Comparison of ENCODE assay signal across 29 cellular contexts in genomic region chr1:13663969-13664368, GRCh38. TPM values are rescaled to one million over a fixed set of nuclear protein-coding genes. Genes with fewer than 3 reads are reported as not detected.
DNase-seq lines count a peak whose midpoint lies in the region; ATAC-seq and TF ChIP-seq lines count a peak whose summit lies in the region.
"Had no signal": no experiment of that assay in that cellular context is flagged by ENCODE, and none has a peak within 500 bp of the region (broad histone marks: within the 10 kb centered on the region; RNA-seq: fewer than 3 reads in every experiment).

No MANE protein-coding gene starts in this region.

- TF ChIP-seq POLR2A in IMR-90 (IDR thresholded peaks at IDR 0.05; ENCODE audit: low read depth, low read length) = no peak

- no peak for TF ChIP-seq CTCF in IMR-90 (conservative IDR thresholded peaks at IDR 0.05; ENCODE audit: low read depth, low read length)
- peak; percentile 40; the same call in 1 of the 2 replicates for TF ChIP-seq CTCF in OCI-LY1 (IDR thresholded peaks at IDR 0.05; ENCODE audit: low read length)
- TF ChIP-seq CTCF in chondrocyte (IDR thresholded peaks at IDR 0.05) = peak; percentile 15

- H2AK9ac ChIP-seq in IMR-90 (replicated peaks; ENCODE audit: low read depth, low read length, poor library complexity) = no peak overlapping the region

- no peak overlapping the region for H2AFZ ChIP-seq in IMR-90 (replicated peaks; ENCODE audit: low read length, poor library complexity)
- no peak overlapping the region for H2AFZ ChIP-seq in OCI-LY1 (ENCODE audit: low read length)
- H2AFZ ChIP-seq: GM23338 had no signal

- no peaks in the 10 kb centered on the region for H3K79me1 ChIP-seq in IMR-90 (ENCODE audit: low read depth in 1 of 2, low read length in 2 of 2)

- H3K9me2 ChIP-seq in OCI-LY1 (ENCODE audit: low read depth, low read length) = no peaks in the 10 kb centered on the region

- no peak overlapping the region for H3K56ac ChIP-seq in IMR-90 (ENCODE audit: extremely low read depth, insufficient read depth, low read length)

- H2BK20ac ChIP-seq in IMR-90 (ENCODE audit: low read depth, low read length) = no peak overlapping the region

- H3K4me3 ChIP-seq in IMR-90 (ENCODE audit: insufficient read depth, low read depth, low read length) = no peak overlapping the region
- H3K4me3 ChIP-seq in OCI-LY1 (ENCODE audit: low read depth, low read length, poor library complexity, severe bottlenecking) = no peak overlapping the region
- H3K4me3 ChIP-seq: GM23338, lower lobe of right lung, mucosa of descending colon, ovary, spleen, testis had no signal

- peaks cover 6% of the 10 kb centered on the region for H3K4me1 Mint-ChIP-seq in chondrocyte (ENCODE audit: low read depth)
- H3K4me1 Mint-ChIP-seq in stimulated activated memory B cell treated with anti-CD40 and anti-IgM and Interleukin-4, amounts not matched to agents 10 μg/mL and 1 μg/mL and 100 μg/mL, for 72 hours = peaks cover 38% of the 10 kb centered on the region
- peaks cover 6% of the 10 kb centered on the region for H3K4me1 Mint-ChIP-seq in activated T-helper 1 cell treated with anti-CD3 and anti-CD28 coated beads, Interleukin-12 subunit alpha, Interleukin-12 subunit beta, Interleukin-2, Interleukin-4 antibody, amounts not matched to agents 30 ng/mL and 10 ng/mL and 1 ng/mL, durations not matched to agents 14 hours and 24 hours and 36 hours (ENCODE audit: low read depth)
- H3K4me1 Mint-ChIP-seq: activated CD4-positive, alpha-beta T cell treated with anti-CD3 and anti-CD28 coated beads, Interleukin-2, amount 10 ng/mL, durations not matched to agents 24 days and 14 days had no signal

- no peak overlapping the region for H3K14ac ChIP-seq in IMR-90 (replicated peaks; ENCODE audit: low read depth, low read length)

- no TSS peak for BruUV-seq in IMR-90 (replicated peaks; lab: Mats Ljungman, UMichigan)

- no peak overlapping the region for H3K23ac ChIP-seq in IMR-90 (ENCODE audit: low read depth, low read length)

- H2AK5ac ChIP-seq in IMR-90 (ENCODE audit: low read depth, low read length) = no peak overlapping the region

- DNase-seq in IMR-90 (no peak), chondrocyte (ENCODE audit: low spot score) (no peak), NCI-H524 treated with DMSO at 0.1 percent for 48 hours (lab: John Stamatoyannopoulos, UW) (no peak), NCI-H1694 (lab: John Stamatoyannopoulos, UW) (no peak)
- no peak for DNase-seq in activated T-helper 1 cell treated with anti-CD3 and anti-CD28 coated beads, Interleukin-12 subunit alpha, Interleukin-12 subunit beta, Interleukin-2, Interleukin-4 antibody, amounts not matched to agents 30 ng/mL and 10 ng/mL and 1 ng/mL, durations not matched to agents 14 hours and 24 hours and 36 hours (ENCODE audit: low spot score)
- DNase-seq: activated CD4-positive, alpha-beta T cell treated with anti-CD3 and anti-CD28 coated beads, Interleukin-2, amount 10 ng/mL, durations not matched to agents 24 days and 14 days; activated naive CD4-positive, alpha-beta T cell treated with Interleukin-2 at 50 U/mL for 16 hours; activated T-cell treated with anti-CD3 and anti-CD28 coated beads, Interleukin-2, amount 50 U/mL, for 48 hours; amniotic stem cell; CD4-positive, alpha-beta T cell; effector CD8-positive, alpha-beta T cell; islet precursor cell; lower lobe of right lung; mucosa of descending colon; NCI-H1105; NCI-H446; ovary; spleen; stimulated activated CD4-positive, alpha-beta T cell treated with anti-CD3 and anti-CD28 coated beads, Interleukin-4, amount 100 ng/mL, for 1 hour; stimulated activated naive B cell treated with anti-CD40 and anti-IgM and Interleukin-4, amounts not matched to agents 10 μg/mL and 1 μg/mL and 100 μg/mL, for 72 hours; testis had no signal

- TF ChIP-seq RAD21 in IMR-90 (IDR thresholded peaks at IDR 0.05; ENCODE audit: low read length) = no peak

- dilution Hi-C loops in IMR-90 (cut with HindIII; ENCODE audit: low sequenced_read_pairs, unreplicated experiment) = no loop called here

- H3K36me3 ChIP-seq in IMR-90 (ENCODE audit: control insufficient read depth, insufficient read depth, low read length) (no peaks in the 10 kb centered on the region), OCI-LY1 (ENCODE audit: insufficient read depth, low read length) (no peaks in the 10 kb centered on the region)
- H3K36me3 ChIP-seq: lower lobe of right lung, ovary, spleen had no signal

- no peak overlapping the region for H2BK120ac ChIP-seq in IMR-90 (ENCODE audit: low read depth, low read length)

- no peak overlapping the region for H2BK15ac ChIP-seq in IMR-90 (ENCODE audit: low read depth, low read length)

- H3K4me1 ChIP-seq in IMR-90 (ENCODE audit: control insufficient read depth, insufficient read depth, low read length) (no peaks in the 10 kb centered on the region), OCI-LY1 (ENCODE audit: insufficient read depth, low read length, severe bottlenecking) (peaks cover 60% of the 10 kb centered on the region)
- H3K4me1 ChIP-seq: lower lobe of right lung, testis had no signal

- no peaks in the 10 kb centered on the region for H3K27me3 ChIP-seq in IMR-90 (ENCODE audit: control insufficient read depth, insufficient read depth, low read length)
- no peaks in the 10 kb centered on the region for H3K27me3 ChIP-seq in OCI-LY1 (ENCODE audit: insufficient read depth, low read length)
- H3K27me3 ChIP-seq: ovary, testis had no signal

- in situ Hi-C loops in IMR-90 (cut with MboI; ENCODE audit: low sequenced_read_pairs) = no loop called here

- intact Hi-C loops in IMR-90 (cut with micrococcal nuclease) = loop anchor here (2.0 kb wide), 1 partner anchor 87 kb away; no protein-coding TSS in a partner anchor
- intact Hi-C loops in activated T-helper 1 cell treated with anti-CD3 and anti-CD28 coated beads, Interleukin-12 subunit alpha, Interleukin-12 subunit beta, Interleukin-2, Interleukin-4 antibody, amounts not matched to agents 30 ng/mL and 10 ng/mL and 1 ng/mL, durations not matched to agents 14 hours and 24 hours and 36 hours (cut with micrococcal nuclease) = no loop called here

- no peak overlapping the region for H3K4ac ChIP-seq in IMR-90 (ENCODE audit: low read depth, low read length)

- H4K8ac ChIP-seq in IMR-90 (ENCODE audit: low read depth in 2 of 2, low read length in 2 of 2) = no peak overlapping the region

- H3K9me1 ChIP-seq in IMR-90 (ENCODE audit: insufficient read depth, low read length) = no peaks in the 10 kb centered on the region

- H3K27ac ChIP-seq in IMR-90 (ENCODE audit: insufficient read depth, low read length) = no peak overlapping the region
- no peak overlapping the region for H3K27ac ChIP-seq in OCI-LY1 (ENCODE audit: low read depth, low read length, poor library complexity, severe bottlenecking)
- H3K27ac ChIP-seq: KMS-11, lower lobe of right lung, ovary, spleen, testis, VCaP had no signal

- no peak overlapping the region for H3K4me3 Mint-ChIP-seq in chondrocyte (ENCODE audit: unreplicated experiment)
- no peak overlapping the region for H3K4me3 Mint-ChIP-seq in stimulated activated memory B cell treated with anti-CD40 and anti-IgM and Interleukin-4, amounts not matched to agents 10 μg/mL and 1 μg/mL and 100 μg/mL, for 72 hours
- no peak overlapping the region for H3K4me3 Mint-ChIP-seq in activated T-helper 1 cell treated with anti-CD3 and anti-CD28 coated beads, Interleukin-12 subunit alpha, Interleukin-12 subunit beta, Interleukin-2, Interleukin-4 antibody, amounts not matched to agents 30 ng/mL and 10 ng/mL and 1 ng/mL, durations not matched to agents 14 hours and 24 hours and 36 hours
- H3K4me3 Mint-ChIP-seq: activated CD4-positive, alpha-beta T cell treated with anti-CD3 and anti-CD28 coated beads, Interleukin-2, amount 10 ng/mL, durations not matched to agents 24 days and 14 days; CD4-positive, alpha-beta T cell; GM23338; nephron; stimulated activated naive B cell treated with anti-CD40 and anti-IgM and Interleukin-4, amounts not matched to agents 10 μg/mL and 1 μg/mL and 100 μg/mL, for 72 hours had no signal

- H3K9ac ChIP-seq in IMR-90 (ENCODE audit: low read depth, low read length) (no peak overlapping the region), OCI-LY1 (ENCODE audit: low read length) (no peak overlapping the region)
- H3K9ac ChIP-seq: KMS-11 had no signal

- POLR2A ChIA-PET in IMR-90 (lab: Charles Lee; ENCODE audit: unreplicated experiment) = no interaction called here

- H3K9me3 Mint-ChIP-seq in chondrocyte (ENCODE audit: low read depth) = peaks cover 3% of the 10 kb centered on the region
- H3K9me3 Mint-ChIP-seq in stimulated activated memory B cell treated with anti-CD40 and anti-IgM and Interleukin-4, amounts not matched to agents 10 μg/mL and 1 μg/mL and 100 μg/mL, for 72 hours = peaks cover 3% of the 10 kb centered on the region
- peaks cover 4% of the 10 kb centered on the region for H3K9me3 Mint-ChIP-seq in activated T-helper 1 cell treated with anti-CD3 and anti-CD28 coated beads, Interleukin-12 subunit alpha, Interleukin-12 subunit beta, Interleukin-2, Interleukin-4 antibody, amounts not matched to agents 30 ng/mL and 10 ng/mL and 1 ng/mL, durations not matched to agents 14 hours and 24 hours and 36 hours
- H3K9me3 Mint-ChIP-seq: activated CD4-positive, alpha-beta T cell treated with anti-CD3 and anti-CD28 coated beads, Interleukin-2, amount 10 ng/mL, durations not matched to agents 24 days and 14 days had no signal

- no peak overlapping the region for H3K18ac ChIP-seq in IMR-90 (ENCODE audit: low read depth, low read length)

- peaks cover 3% of the 10 kb centered on the region for H3K36me3 Mint-ChIP-seq in chondrocyte (ENCODE audit: low read depth)
- H3K36me3 Mint-ChIP-seq in stimulated activated memory B cell treated with anti-CD40 and anti-IgM and Interleukin-4, amounts not matched to agents 10 μg/mL and 1 μg/mL and 100 μg/mL, for 72 hours = peaks cover 5% of the 10 kb centered on the region
- H3K36me3 Mint-ChIP-seq in activated T-helper 1 cell treated with anti-CD3 and anti-CD28 coated beads, Interleukin-12 subunit alpha, Interleukin-12 subunit beta, Interleukin-2, Interleukin-4 antibody, amounts not matched to agents 30 ng/mL and 10 ng/mL and 1 ng/mL, durations not matched to agents 14 hours and 24 hours and 36 hours (ENCODE audit: low read depth) = no peaks in the 10 kb centered on the region

- H4K5ac ChIP-seq in IMR-90 (ENCODE audit: low read depth, low read length) = no peak overlapping the region

- H3K27ac Mint-ChIP-seq in chondrocyte (ENCODE audit: unreplicated experiment) = no peak overlapping the region
- H3K27ac Mint-ChIP-seq in stimulated activated memory B cell treated with anti-CD40 and anti-IgM and Interleukin-4, amounts not matched to agents 10 μg/mL and 1 μg/mL and 100 μg/mL, for 72 hours = peak overlapping the region; percentile 15
- no peak overlapping the region for H3K27ac Mint-ChIP-seq in activated T-helper 1 cell treated with anti-CD3 and anti-CD28 coated beads, Interleukin-12 subunit alpha, Interleukin-12 subunit beta, Interleukin-2, Interleukin-4 antibody, amounts not matched to agents 30 ng/mL and 10 ng/mL and 1 ng/mL, durations not matched to agents 14 hours and 24 hours and 36 hours
- H3K27ac Mint-ChIP-seq: activated CD4-positive, alpha-beta T cell treated with anti-CD3 and anti-CD28 coated beads, Interleukin-2, amount 10 ng/mL, durations not matched to agents 24 days and 14 days; CD4-positive, alpha-beta T cell; GM23338; nephron; stimulated activated naive B cell treated with anti-CD40 and anti-IgM and Interleukin-4, amounts not matched to agents 10 μg/mL and 1 μg/mL and 100 μg/mL, for 72 hours had no signal

- no peak overlapping the region for H3K4me2 ChIP-seq in IMR-90 (ENCODE audit: low read depth, low read length)
- H3K4me2 ChIP-seq in OCI-LY1 (ENCODE audit: low read length) = no peak overlapping the region
- H3K4me2 ChIP-seq: GM23338, KMS-11 had no signal

- WGBS in IMR-90 (ENCODE audit: extremely low coverage in 2 of 2, insufficient read length in 1 of 2), 2 experiments = 75% methylated on average over 2 of the region's 4 CpGs; no CpG with 5 or more reads in 1 of the 2 experiments

- H4K91ac ChIP-seq in IMR-90 (ENCODE audit: insufficient read depth, low read depth, low read length) = no peak overlapping the region

- H2BK5ac ChIP-seq in IMR-90 (ENCODE audit: low read depth, low read length, poor library complexity, severe bottlenecking) = no peak overlapping the region

- ATAC-seq in IMR-90 (ENCODE audit: low read depth) (no peak), HG02763 (IDR thresholded peaks at IDR 0.05; ENCODE audit: unreplicated experiment) (no peak)
- no peak for ATAC-seq in stimulated activated memory B cell treated with anti-CD40 and anti-IgM and Interleukin-4, amounts not matched to agents 10 μg/mL and 1 μg/mL and 100 μg/mL, for 72 hours
- ATAC-seq: GM23338; mucosa of descending colon; SK-N-SH treated with all-trans-retinoic acid at 6 μM for 48 hours; stimulated activated naive B cell treated with anti-CD40 and anti-IgM and Interleukin-4, amounts not matched to agents 10 μg/mL and 1 μg/mL and 100 μg/mL, for 72 hours had no signal

- H3K27me3 Mint-ChIP-seq in chondrocyte (ENCODE audit: low read depth) = no peaks in the 10 kb centered on the region
- no peaks in the 10 kb centered on the region for H3K27me3 Mint-ChIP-seq in stimulated activated memory B cell treated with anti-CD40 and anti-IgM and Interleukin-4, amounts not matched to agents 10 μg/mL and 1 μg/mL and 100 μg/mL, for 72 hours
- H3K27me3 Mint-ChIP-seq in activated T-helper 1 cell treated with anti-CD3 and anti-CD28 coated beads, Interleukin-12 subunit alpha, Interleukin-12 subunit beta, Interleukin-2, Interleukin-4 antibody, amounts not matched to agents 30 ng/mL and 10 ng/mL and 1 ng/mL, durations not matched to agents 14 hours and 24 hours and 36 hours (ENCODE audit: insufficient read depth) = peaks cover 3% of the 10 kb centered on the region

- H3F3A ChIP-seq in OCI-LY1 (ENCODE audit: insufficient read depth, low read length) = no peaks in the 10 kb centered on the region

- no peaks in the 10 kb centered on the region for H3K79me2 ChIP-seq in OCI-LY1 (ENCODE audit: insufficient read depth, low read length)

- H4K20me1 ChIP-seq in IMR-90 (ENCODE audit: insufficient read depth, low read length) = no peaks in the 10 kb centered on the region
- H4K20me1 ChIP-seq in OCI-LY1 (ENCODE audit: insufficient read depth, low read length) = no peaks in the 10 kb centered on the region

- CTCF ChIA-PET in IMR-90 (lab: Yijun Ruan, JAX) = no interaction called here

- H3K9me3 ChIP-seq in IMR-90 (ENCODE audit: control insufficient read depth, insufficient read depth, low read length) = 0 out of 2 replicates have a peak, but pooled peaks cover 2% of the 10 kb centered on the region
- no peaks in the 10 kb centered on the region for H3K9me3 ChIP-seq in OCI-LY1 (ENCODE audit: low read length)
- H3K9me3 ChIP-seq: lower lobe of right lung, mucosa of descending colon, ovary, testis had no signal

RNA-seq across cellular contexts. Expression of gene PRDM2, which starts 36.0 kb away (rescaled TPM):
- total RNA-seq in IMR-90 (2012; rRNA removed) (3.4 and 4.7 TPM in 2 replicates), chondrocyte (35.6 to 46.8 TPM (median 36.8 TPM) in 3 replicates)
- polyA plus RNA-seq in IMR-90 (2012; rRNA removed) = 8.4 and 8.9 TPM in 2 replicates
- 3.6 and 5.6 TPM in 2 replicates for polyA plus RNA-seq in IMR-90 (2012; cell fraction: cytosol; rRNA removed)
- 15.1 and 38.5 TPM in 2 replicates for polyA plus RNA-seq in IMR-90 (2012; cell fraction: nucleus; rRNA removed; ENCODE audit: low replicate concordance)
- total RNA-seq in activated T-helper 1 cell treated with anti-CD3 and anti-CD28 coated beads, Interleukin-12 subunit alpha, Interleukin-12 subunit beta, Interleukin-2, Interleukin-4 antibody, amounts not matched to agents 30 ng/mL and 10 ng/mL and 1 ng/mL, durations not matched to agents 14 hours and 24 hours and 36 hours = 48.5 and 50.4 TPM in 2 replicates
